In the genomic region with DNA sequence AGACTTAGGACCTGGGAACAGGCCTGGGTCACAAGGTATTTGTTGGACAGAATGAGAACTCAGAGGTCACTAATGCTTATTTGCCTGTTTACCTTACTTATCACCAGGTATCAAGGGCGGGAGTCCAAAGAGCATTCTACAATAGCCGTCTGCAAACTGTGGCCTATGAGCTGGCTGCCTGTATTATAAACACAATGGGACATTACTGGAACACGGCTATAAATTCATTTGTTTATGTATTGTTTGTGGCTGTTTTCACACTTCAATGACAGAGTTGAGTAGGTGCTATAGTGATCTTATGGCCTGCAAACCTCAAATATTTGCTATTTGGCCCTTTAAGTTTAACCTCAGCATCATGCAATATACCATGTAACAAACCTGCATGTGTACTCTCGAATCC, we compare ENCODE assay signal across 24 cellular contexts.
"Had no signal": no experiment of that assay in that cellular context is flagged by ENCODE, and none has a peak within 500 bp of the region (broad histone marks: within the 10 kb centered on the region; RNA-seq: fewer than 3 reads in every experiment).

No MANE protein-coding gene starts in this region.

- ATAC-seq: activated CD8-positive, alpha-beta T cell treated with anti-CD3 and anti-CD28 coated beads, Interleukin-2, amount 10 ng/mL, durations not matched to agents 7 days and 5 days; activated T-cell treated with anti-CD3 and anti-CD28 coated beads, Interleukin-2, amount 50 U/mL, for 72 hours; lower lobe of right lung; WTC11 had no signal

- H3K36me3 Mint-ChIP-seq: activated naive CD8-positive, alpha-beta T cell; brain; WTC11 had no signal

- H3K36me3 ChIP-seq: lower lobe of right lung, ovary, suprapubic skin, upper lobe of left lung had no signal

- H3K27ac ChIP-seq: lower lobe of right lung, ovary, suprapubic skin, upper lobe of left lung had no signal

- H3K4me3 Mint-ChIP-seq: activated CD8-positive, alpha-beta T cell treated with anti-CD3 and anti-CD28 coated beads, Interleukin-2, amount 10 ng/mL, durations not matched to agents 7 days and 5 days; activated naive CD8-positive, alpha-beta T cell; activated T-cell treated with anti-CD3 and anti-CD28 coated beads, Interleukin-2, amount 50 U/mL, for 72 hours; brain; WTC11 had no signal

- DNase-seq: activated CD4-positive, alpha-beta T cell treated with anti-CD3 and anti-CD28 coated beads for 48 hours; activated CD8-positive, alpha-beta memory T cell treated with anti-CD3 and anti-CD28 coated beads, Interleukin-2, amount 50 U/mL, for 4 hours; activated CD8-positive, alpha-beta T cell treated with anti-CD3 and anti-CD28 coated beads, Interleukin-2, amount 10 ng/mL, durations not matched to agents 7 days and 5 days; activated gamma-delta T cell; activated T-cell treated with anti-CD3 and anti-CD28 coated beads, Interleukin-2, amount 50 U/mL, for 72 hours; amniotic stem cell; central memory CD4-positive, alpha-beta T cell; cortex of kidney; effector CD4-positive, alpha-beta T cell; foreskin fibroblast; glutamatergic neuron; kidney glomerular epithelial cell; lower lobe of right lung; ovary; retina; stimulated activated CD4-positive, alpha-beta T cell treated with anti-CD3 and anti-CD28 coated beads, Interleukin-15, amount 100 ng/mL, for 24 hours; stimulated activated CD4-positive, alpha-beta T cell treated with anti-CD3 and anti-CD28 coated beads, Interleukin-4, amount 100 ng/mL, for 24 hours; stimulated activated naive CD4-positive, alpha-beta T cell; T-helper 2 cell; upper lobe of left lung had no signal

- H3K9me3 ChIP-seq: lower lobe of right lung, ovary, suprapubic skin, upper lobe of left lung had no signal

- H3K4me1 ChIP-seq: lower lobe of right lung had no signal

- H3K27ac Mint-ChIP-seq: activated CD8-positive, alpha-beta T cell treated with anti-CD3 and anti-CD28 coated beads, Interleukin-2, amount 10 ng/mL, durations not matched to agents 7 days and 5 days; activated naive CD8-positive, alpha-beta T cell; activated T-cell treated with anti-CD3 and anti-CD28 coated beads, Interleukin-2, amount 50 U/mL, for 72 hours; brain; WTC11 had no signal

- H3K4me3 ChIP-seq: lower lobe of right lung, ovary, suprapubic skin, upper lobe of left lung had no signal

- H3K27me3 ChIP-seq: ovary, suprapubic skin, upper lobe of left lung had no signal
